In genomic region chr4:27684501-27685077, GRCh38 we compare ENCODE assay signal across 8 cellular contexts.
DNase-seq lines count a peak whose midpoint lies in the region; ATAC-seq and TF ChIP-seq lines count a peak whose summit lies in the region.

No MANE protein-coding gene starts in this region.

- H2AFZ ChIP-seq in HCT116 (ENCODE audit: low read depth, low read length, poor library complexity, severe bottlenecking), result peak overlapping the region; percentile 57

- no peak overlapping the region for H3K4me3 Mint-ChIP-seq in activated T-cell treated with anti-CD3 and anti-CD28 coated beads, Interleukin-2, amount 50 U/mL, for 4 hours
- no peak overlapping the region for H3K4me3 Mint-ChIP-seq in nephron

- no peak overlapping the region for H3K27ac Mint-ChIP-seq in nephron

- no peak overlapping the region for H3K27ac ChIP-seq in HCT116 (ENCODE audit: low read depth, low read length)
- H3K27ac ChIP-seq in RWPE1, result no peak overlapping the region

- no peaks in the 10 kb centered on the region for H4K20me1 ChIP-seq in HCT116 (ENCODE audit: insufficient read depth)

- 0 out of 2 replicates have a peak, but pooled peaks cover 3% of the 10 kb centered on the region for H3K27me3 ChIP-seq in HCT116 (ENCODE audit: insufficient read depth, low read length)

- intact Hi-C loops in HCT116 (cut with micrococcal nuclease), result no loop called here

- no peak for TF ChIP-seq POLR2A in HCT116 (IDR thresholded peaks at IDR 0.05; ENCODE audit: borderline replicate concordance, extremely low read depth, insufficient read depth, insufficient read length)

- no peak overlapping the region for H3K4me3 ChIP-seq in HCT116 (replicated peaks in 1 of 2; ENCODE audit: low read depth in 1 of 2, low read length in 2 of 2)
- H3K4me3 ChIP-seq in epithelial cell of esophagus (ENCODE audit: low read length), result no peak overlapping the region

- peak; percentile 46 to 87 (median 80); a peak in 5 of 6 replicates for TF ChIP-seq CTCF in HCT116 (IDR thresholded peaks at IDR 0.05 in 2 of 3, conservative IDR thresholded peaks at IDR 0.05 in 1 of 3; ENCODE audit: borderline replicate concordance in 1 of 3, insufficient read depth in 1 of 3, low read depth in 2 of 3, low read length in 2 of 3)
- peak; percentile 80 for TF ChIP-seq CTCF in RWPE1 (conservative IDR thresholded peaks at IDR 0.05; ENCODE audit: low read depth)
- TF ChIP-seq CTCF in epithelial cell of esophagus (IDR thresholded peaks at IDR 0.05; ENCODE audit: insufficient read depth, low read depth, low read length, missing control alignments), result peak; percentile 95
- peak; percentile 89 to 91 (median 91) for TF ChIP-seq CTCF in nephron (IDR thresholded peaks at IDR 0.05; ENCODE audit: unreplicated experiment in 3 of 3)

- H3K79me2 ChIP-seq in HCT116 (ENCODE audit: insufficient read depth, low read length), result no peaks in the 10 kb centered on the region

- DNase-seq in activated T-cell treated with anti-CD3 and anti-CD28 coated beads, Interleukin-2, amount 50 U/mL, for 48 hours, result peak; percentile 19 to 23
- no peak for DNase-seq in activated T-cell treated with anti-CD3 and anti-CD28 coated beads, Interleukin-2, amount 50 U/mL, for 4 hours
- DNase-seq in HCT116 (ENCODE audit: low read depth, low spot score) (peak; percentile 54), LoVo (ENCODE audit: low spot score) (peak; percentile 62), RWPE1 (ENCODE audit: low spot score) (peak; percentile 19), epithelial cell of esophagus (ENCODE audit: low read depth) (peak; percentile 84)
- DNase-seq in activated effector memory CD4-positive, alpha-beta T cell treated with Interleukin-2 at 50 U/mL for 16 hours, result no peak

- no peak for ATAC-seq in activated T-cell treated with anti-CD3 and anti-CD28 coated beads, Interleukin-2, amount 50 U/mL, for 4 hours
- ATAC-seq in HCT116, result peak; percentile 99

- no peaks in the 10 kb centered on the region for H3K9me3 Mint-ChIP-seq in activated T-cell treated with anti-CD3 and anti-CD28 coated beads, Interleukin-2, amount 50 U/mL, for 4 hours
- no peaks in the 10 kb centered on the region for H3K9me3 Mint-ChIP-seq in nephron

- no peak overlapping the region for H3K9ac ChIP-seq in HCT116 (ENCODE audit: low read length)

- RAD21 ChIA-PET in HCT116 (lab: Charles Lee; ENCODE audit: low non-redundant PET in 1 of 2, low total read pairs in 2 of 2, uncharacterized antibody in 2 of 2, unreplicated experiment in 2 of 2), result no interaction called here

- peak; percentile 80 for TF ChIP-seq RAD21 in HCT116 (IDR thresholded peaks at IDR 0.05; ENCODE audit: low read depth)

- no TSS peak for BruUV-seq in HCT116 (replicated peaks; lab: Mats Ljungman, UMichigan)

- POLR2A ChIA-PET in HCT116 (lab: Charles Lee), result no interaction called here
- POLR2A ChIA-PET in RWPE1 (lab: Yijun Ruan, JAX; ENCODE audit: low non-redundant PET), result no interaction called here

- no peaks in the 10 kb centered on the region for H3K9me2 ChIP-seq in HCT116 (ENCODE audit: insufficient read depth)

- no peaks in the 10 kb centered on the region for H3K27me3 Mint-ChIP-seq in activated T-cell treated with anti-CD3 and anti-CD28 coated beads, Interleukin-2, amount 50 U/mL, for 4 hours (ENCODE audit: low read depth)
- peaks cover 6% of the 10 kb centered on the region for H3K27me3 Mint-ChIP-seq in nephron (ENCODE audit: low read depth)

- no peak overlapping the region for H3K4me2 ChIP-seq in HCT116 (ENCODE audit: low read length)

- no peaks in the 10 kb centered on the region for H3K4me1 Mint-ChIP-seq in activated T-cell treated with anti-CD3 and anti-CD28 coated beads, Interleukin-2, amount 50 U/mL, for 4 hours (ENCODE audit: low read depth)
- H3K4me1 Mint-ChIP-seq in nephron, result no peaks in the 10 kb centered on the region

- H3K36me3 ChIP-seq in HCT116 (ENCODE audit: control insufficient read depth in 1 of 2, insufficient read depth in 2 of 2, low read length in 2 of 2), result no peaks in the 10 kb centered on the region

- H3K36me3 Mint-ChIP-seq in activated T-cell treated with anti-CD3 and anti-CD28 coated beads, Interleukin-2, amount 50 U/mL, for 4 hours (ENCODE audit: insufficient read depth), result no peaks in the 10 kb centered on the region
- H3K36me3 Mint-ChIP-seq in nephron (ENCODE audit: low read depth), result no peaks in the 10 kb centered on the region

- no peaks in the 10 kb centered on the region for H3K4me1 ChIP-seq in HCT116 (ENCODE audit: control insufficient read depth in 1 of 2, insufficient read depth in 2 of 2, low read length in 2 of 2)

- CTCF ChIA-PET in HCT116 (lab: Charles Lee), result interaction anchor here (0.6 to 2.7 kb wide), 11 partner anchors 7 to 541 kb away, joined by 3 to 16 read pairs (median 4); no protein-coding TSS in a partner anchor
- CTCF ChIA-PET in RWPE1 (lab: Yijun Ruan, JAX), result interaction anchor here (0.5 to 2.3 kb wide), 11 partner anchors 9 to 1804 kb away, joined by 3 to 17 read pairs (median 3); no protein-coding TSS in a partner anchor

- H3K9me3 ChIP-seq in HCT116 (ENCODE audit: control insufficient read depth in 1 of 2, insufficient read depth in 1 of 2, low read depth in 1 of 2, low read length in 2 of 2), result no peaks in the 10 kb centered on the region

TF ChIP-seq in HCT116, 20 proteins besides CTCF, POLR2A, EP300 and RAD21:
- no peak for TF ChIP-seq CBX3 (IDR thresholded peaks at IDR 0.05; ENCODE audit: low read depth)
- TF ChIP-seq, protein P1, sequence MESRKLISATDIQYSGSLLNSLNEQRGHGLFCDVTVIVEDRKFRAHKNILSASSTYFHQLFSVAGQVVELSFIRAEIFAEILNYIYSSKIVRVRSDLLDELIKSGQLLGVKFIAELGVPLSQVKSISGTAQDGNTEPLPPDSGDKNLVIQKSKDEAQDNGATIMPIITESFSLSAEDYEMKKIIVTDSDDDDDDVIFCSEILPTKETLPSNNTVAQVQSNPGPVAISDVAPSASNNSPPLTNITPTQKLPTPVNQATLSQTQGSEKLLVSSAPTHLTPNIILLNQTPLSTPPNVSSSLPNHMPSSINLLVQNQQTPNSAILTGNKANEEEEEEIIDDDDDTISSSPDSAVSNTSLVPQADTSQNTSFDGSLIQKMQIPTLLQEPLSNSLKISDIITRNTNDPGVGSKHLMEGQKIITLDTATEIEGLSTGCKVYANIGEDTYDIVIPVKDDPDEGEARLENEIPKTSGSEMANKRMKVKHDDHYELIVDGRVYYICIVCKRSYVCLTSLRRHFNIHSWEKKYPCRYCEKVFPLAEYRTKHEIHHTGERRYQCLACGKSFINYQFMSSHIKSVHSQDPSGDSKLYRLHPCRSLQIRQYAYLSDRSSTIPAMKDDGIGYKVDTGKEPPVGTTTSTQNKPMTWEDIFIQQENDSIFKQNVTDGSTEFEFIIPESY (IDR thresholded peaks at IDR 0.05; ENCODE audit: extremely low read depth, insufficient replicate concordance, low read length), result no peak
- TF ChIP-seq TCF7L2 (IDR thresholded peaks at IDR 0.05; ENCODE audit: borderline replicate concordance, extremely low read depth, insufficient read depth, insufficient read length), result no peak
- no peak for TF ChIP-seq EGR1 (IDR thresholded peaks at IDR 0.05; ENCODE audit: low read depth)
- no peak for TF ChIP-seq EZH2 (IDR thresholded peaks at IDR 0.05)
- TF ChIP-seq SIN3A (IDR thresholded peaks at IDR 0.05; ENCODE audit: low read depth), result no peak
- TF ChIP-seq, protein P2, sequence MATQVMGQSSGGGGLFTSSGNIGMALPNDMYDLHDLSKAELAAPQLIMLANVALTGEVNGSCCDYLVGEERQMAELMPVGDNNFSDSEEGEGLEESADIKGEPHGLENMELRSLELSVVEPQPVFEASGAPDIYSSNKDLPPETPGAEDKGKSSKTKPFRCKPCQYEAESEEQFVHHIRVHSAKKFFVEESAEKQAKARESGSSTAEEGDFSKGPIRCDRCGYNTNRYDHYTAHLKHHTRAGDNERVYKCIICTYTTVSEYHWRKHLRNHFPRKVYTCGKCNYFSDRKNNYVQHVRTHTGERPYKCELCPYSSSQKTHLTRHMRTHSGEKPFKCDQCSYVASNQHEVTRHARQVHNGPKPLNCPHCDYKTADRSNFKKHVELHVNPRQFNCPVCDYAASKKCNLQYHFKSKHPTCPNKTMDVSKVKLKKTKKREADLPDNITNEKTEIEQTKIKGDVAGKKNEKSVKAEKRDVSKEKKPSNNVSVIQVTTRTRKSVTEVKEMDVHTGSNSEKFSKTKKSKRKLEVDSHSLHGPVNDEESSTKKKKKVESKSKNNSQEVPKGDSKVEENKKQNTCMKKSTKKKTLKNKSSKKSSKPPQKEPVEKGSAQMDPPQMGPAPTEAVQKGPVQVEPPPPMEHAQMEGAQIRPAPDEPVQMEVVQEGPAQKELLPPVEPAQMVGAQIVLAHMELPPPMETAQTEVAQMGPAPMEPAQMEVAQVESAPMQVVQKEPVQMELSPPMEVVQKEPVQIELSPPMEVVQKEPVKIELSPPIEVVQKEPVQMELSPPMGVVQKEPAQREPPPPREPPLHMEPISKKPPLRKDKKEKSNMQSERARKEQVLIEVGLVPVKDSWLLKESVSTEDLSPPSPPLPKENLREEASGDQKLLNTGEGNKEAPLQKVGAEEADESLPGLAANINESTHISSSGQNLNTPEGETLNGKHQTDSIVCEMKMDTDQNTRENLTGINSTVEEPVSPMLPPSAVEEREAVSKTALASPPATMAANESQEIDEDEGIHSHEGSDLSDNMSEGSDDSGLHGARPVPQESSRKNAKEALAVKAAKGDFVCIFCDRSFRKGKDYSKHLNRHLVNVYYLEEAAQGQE (IDR thresholded peaks at IDR 0.05; ENCODE audit: low read depth), result no peak
- TF ChIP-seq ELF1 (IDR thresholded peaks at IDR 0.05; ENCODE audit: borderline replicate concordance, low read depth), result no peak
- no peak for TF ChIP-seq MAX (IDR thresholded peaks at IDR 0.05)

Comparison
In these comparisons a context has a peak if more than half of its experiments do, and no peak if none do; other contexts are left out.
1. DNase-seq: peak in activated T-cell treated with anti-CD3 and anti-CD28 coated beads, Interleukin-2, amount 50 U/mL, for 48 hours (2 of 2), HCT116 (single experiment), LoVo (single experiment), RWPE1 (single experiment) and epithelial cell of esophagus (single experiment); none in activated T-cell treated with anti-CD3 and anti-CD28 coated beads, Interleukin-2, amount 50 U/mL, for 4 hours (single experiment) and activated effector memory CD4-positive, alpha-beta T cell treated with Interleukin-2 at 50 U/mL for 16 hours (single experiment).
2. Peak in every context shown above with its lines, with median percentiles within 50 percentile points of each other: CTCF ChIP-seq.